In the genomic region with DNA sequence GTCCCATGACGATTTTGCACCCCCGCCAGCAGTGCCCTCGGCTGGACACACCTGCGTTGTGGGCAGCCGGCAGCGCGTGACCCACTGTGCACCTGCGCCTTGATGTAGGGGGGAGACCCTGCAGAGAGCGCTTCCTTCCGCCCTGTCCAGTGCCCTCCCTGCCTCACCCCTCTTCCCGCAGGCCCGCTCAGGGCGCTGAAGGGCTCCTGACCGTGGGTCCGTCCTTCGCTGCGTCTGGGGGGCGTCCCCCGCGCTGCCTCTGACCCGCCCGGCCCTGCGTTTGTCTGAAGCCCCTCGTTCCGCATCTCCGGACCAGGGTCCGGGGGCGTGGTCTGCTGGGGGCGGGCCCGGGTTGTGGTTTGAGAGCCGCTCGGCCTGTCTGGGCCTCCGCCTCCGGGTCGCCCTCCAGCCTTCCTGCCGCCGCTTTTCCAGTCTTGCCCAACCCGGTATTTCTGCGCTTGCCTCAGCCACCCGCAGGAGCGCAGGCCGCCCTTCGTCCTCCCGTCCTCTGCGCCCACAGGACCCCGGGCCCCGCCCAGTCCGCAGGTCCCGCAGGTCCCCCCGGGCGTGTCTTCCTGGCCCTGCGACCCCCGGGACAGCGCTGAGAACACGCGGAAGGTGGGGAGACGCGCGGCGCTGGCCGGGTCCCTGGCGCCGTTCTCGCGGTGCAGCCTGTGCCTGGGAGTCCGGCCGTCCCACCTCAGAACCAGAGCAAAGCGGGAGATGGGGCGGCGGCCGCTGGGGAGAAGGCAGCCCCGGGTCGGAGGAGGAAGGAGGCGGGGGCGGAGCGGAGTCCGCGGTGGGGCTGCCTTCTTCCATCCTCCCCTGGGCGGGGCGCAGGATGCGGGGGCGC, we compare ENCODE assay signal across 8 cellular contexts. TPM values are rescaled to one million over a fixed set of nuclear protein-coding genes. Genes with fewer than 3 reads are reported as not detected.
DNase-seq lines count a peak whose midpoint lies in the region; ATAC-seq, FAIRE-seq and TF ChIP-seq lines count a peak whose summit lies in the region.

No MANE protein-coding gene starts in this region.

- H3K27ac ChIP-seq in HepG2 (ENCODE audit: extremely low read length, insufficient read depth, low read length) = no peak overlapping the region
- peak overlapping the region; percentile 10 to 73 (median 64) for H3K27ac ChIP-seq in stomach

- no peak for TF ChIP-seq EP300 in HepG2 (IDR thresholded peaks at IDR 0.05; ENCODE audit: low read depth in 2 of 2, low read length in 2 of 2)
- TF ChIP-seq EP300 in HepG2 (CRISPR knock-in tag; IDR thresholded peaks at IDR 0.05; ENCODE audit: borderline replicate concordance) = no peak
- TF ChIP-seq EP300 in stomach (IDR thresholded peaks at IDR 0.05) = no peak

- no peaks in the 10 kb centered on the region for H3K9me3 Mint-ChIP-seq in central memory CD8-positive, alpha-beta T cell

- H3K27me3 ChIP-seq in HepG2 (ENCODE audit: control insufficient read depth in 1 of 2, insufficient read depth in 2 of 2, low read length in 2 of 2) (peaks cover 7 to 22% of the 10 kb centered on the region in 2 experiments; a peak in 4 of 5 replicates), stomach (peaks cover 10 to 61% (median 29%) of the 10 kb centered on the region in 3 donors)

- TF ChIP-seq POLR2A in HepG2 (IDR thresholded peaks at IDR 0.05; ENCODE audit: insufficient read depth in 1 of 2, low read depth in 2 of 2, low read length in 2 of 2) (0 out of 4 replicates have a peak, but pooled peaks of 1 of the 2 experiments have one; percentile 24), stomach (IDR thresholded peaks at IDR 0.05) (no peak)

- H3K27ac Mint-ChIP-seq in central memory CD8-positive, alpha-beta T cell (ENCODE audit: low read depth) = peak overlapping the region; percentile 74

- H2AFZ ChIP-seq in HepG2 (ENCODE audit: low read length) = no peak overlapping the region

- H3K79me2 ChIP-seq in HepG2 (ENCODE audit: insufficient read depth, low read length) = no peaks in the 10 kb centered on the region

- 93% methylated on average over 81 of the region's 82 CpGs for WGBS in HepG2 (ENCODE audit: low lambda C conversion rate)
- 4 to 8% (median 6%) methylated on average over 20 to 82 of the region's 82 CpGs for WGBS in stomach, 5 donors

- in situ Hi-C loops in HepG2 (cut with HindIII; ENCODE audit: extremely low pct_ligation_motif_present, low pct_unique_long_range_greater_than_20kb) = no loop called here

- CTCF ChIA-PET in HepG2 (lab: Yijun Ruan, JAX; ENCODE audit: low intra/inter-chr PET ratio, low total read pairs) = no interaction called here

- H3K4me3 ChIP-seq in HepG2 (replicated peaks in 1 of 3; ENCODE audit: insufficient read depth in 1 of 3, low read depth in 2 of 3, low read length in 3 of 3) = no peak overlapping the region
- H3K4me3 ChIP-seq in stomach = peak overlapping the region; percentile 35 to 62 (median 41)

- TF ChIP-seq RAD21 in HepG2 (CRISPR knock-in tag; IDR thresholded peaks at IDR 0.05) = no peak

- H3K9ac ChIP-seq in HepG2 (ENCODE audit: insufficient read depth, low read depth, low read length) = no peak overlapping the region

- FAIRE-seq in HepG2 (lab: Jason Lieb, UNC) = no peak

- H3K36me3 ChIP-seq in HepG2 (replicated peaks in 1 of 2; ENCODE audit: control insufficient read depth in 1 of 2, insufficient read depth in 2 of 2, low read length in 2 of 2) = peaks cover 18 to 38% of the 10 kb centered on the region in 2 experiments
- H3K36me3 ChIP-seq in stomach = peaks cover 29 to 39% (median 36%) of the 10 kb centered on the region in 4 donors

- peaks cover 33% of the 10 kb centered on the region for H3K4me1 Mint-ChIP-seq in central memory CD8-positive, alpha-beta T cell

- H3K4me2 ChIP-seq in HepG2 (ENCODE audit: low read depth, low read length) = no peak overlapping the region

- ATAC-seq in GM18502 (IDR thresholded peaks at IDR 0.05; ENCODE audit: poor library complexity, unreplicated experiment) (peak; percentile 38), HG02798 (IDR thresholded peaks at IDR 0.05; ENCODE audit: poor library complexity, unreplicated experiment) (peak; percentile 46), HepG2 (no peak)
- peak; percentile 38 for ATAC-seq in central memory CD8-positive, alpha-beta T cell (replicated peaks; ENCODE audit: extremely low read depth, poor library complexity, severe bottlenecking)

- POLR2A ChIA-PET in HepG2 (lab: Yijun Ruan, JAX) = no interaction called here

- H3K9me3 ChIP-seq in HepG2 (ENCODE audit: low read length) (no peaks in the 10 kb centered on the region), stomach (no peaks in the 10 kb centered on the region)

- no peak for TF ChIP-seq CTCF in HepG2 (CRISPR knock-in tag; IDR thresholded peaks at IDR 0.05)
- TF ChIP-seq CTCF in stomach (IDR thresholded peaks at IDR 0.05) = no peak

- H3K36me3 Mint-ChIP-seq in central memory CD8-positive, alpha-beta T cell (ENCODE audit: insufficient read depth) = peaks cover 37% of the 10 kb centered on the region

- H4K20me1 ChIP-seq in HepG2 (ENCODE audit: insufficient read depth, low read length) = peaks cover 3% of the 10 kb centered on the region; the same call in 1 of the 2 replicates

- H3K4me1 ChIP-seq in HepG2 (ENCODE audit: insufficient read depth, low read length) (peaks cover 8% of the 10 kb centered on the region), stomach (peaks cover 20 to 47% (median 35%) of the 10 kb centered on the region in 4 donors)

- H3K4me3 Mint-ChIP-seq in central memory CD8-positive, alpha-beta T cell = peak overlapping the region; percentile 87

- BruUV-seq in HepG2 (replicated peaks; lab: Mats Ljungman, UMichigan) = no TSS peak

- DNase-seq in T-helper 2 cell = peak in 4 of 5 experiments; percentile 20 to 79 (median 51)
- DNase-seq in central memory CD8-positive, alpha-beta T cell (ENCODE audit: low spot score in 2 of 2) = peak; percentile 54 to 55
- DNase-seq in HepG2 (ENCODE audit: low spot score) = no peak
- DNase-seq in stomach = peak; percentile 53
- no peak for DNase-seq in SHP77 treated with DMSO at 0.1 percent for 48 hours (lab: John Stamatoyannopoulos, UW)
- no peak for DNase-seq in NCI-H2227 (lab: John Stamatoyannopoulos, UW; ENCODE audit: unreplicated experiment)

- intact Hi-C loops in HepG2 (cut with micrococcal nuclease; ENCODE audit: unreplicated experiment) = no loop called here
- intact Hi-C loops in stomach (cut with DNase I; ENCODE audit: low total_unique reads) = no loop called here

- no peaks in the 10 kb centered on the region for H3K27me3 Mint-ChIP-seq in central memory CD8-positive, alpha-beta T cell

RNA-seq across cellular contexts. Expression of a gene that starts 4.0 kb away (rescaled TPM):
- total RNA-seq in HepG2 (2016; rRNA removed; fragmentation: Illumina TruSeq; extraction: Trizol) = not detected in 2 replicates
- not detected in 2 replicates for total RNA-seq in HepG2 (2016; cell fraction: cytosol; rRNA removed; fragmentation: Illumina TruSeq; extraction: Trizol; ENCODE audit: low read depth)
- not detected in 2 replicates for total RNA-seq in HepG2 (2016; cell fraction: insoluble cytoplasmic fraction; rRNA removed; fragmentation: Illumina TruSeq; extraction: Trizol)
- total RNA-seq in HepG2 (2016; cell fraction: membrane; rRNA removed; fragmentation: Illumina TruSeq; extraction: Trizol) = not detected in 2 replicates
- not detected in 2 replicates for total RNA-seq in HepG2 (2016; cell fraction: nucleus; rRNA removed; fragmentation: Illumina TruSeq; extraction: Trizol)
- polyA plus RNA-seq in HepG2 (2011; rRNA removed) = not detected in 2 replicates
- polyA plus RNA-seq in HepG2 (2011; cell fraction: cytosol; rRNA removed) = not detected in 2 replicates
- not detected in 2 replicates for polyA plus RNA-seq in HepG2 (2011; cell fraction: nucleus; rRNA removed)
- polyA plus RNA-seq in HepG2 (2012) = not detected in 2 replicates
- not detected in 2 replicates for polyA plus RNA-seq in HepG2 (2016; cell fraction: cytosol; fragmentation: Illumina TruSeq; extraction: Trizol; ENCODE audit: low read depth)
- not detected in 2 replicates for polyA plus RNA-seq in HepG2 (2016; cell fraction: insoluble cytoplasmic fraction; fragmentation: Illumina TruSeq; extraction: Trizol; ENCODE audit: low read depth)
- not detected in 2 replicates for polyA plus RNA-seq in HepG2 (2016; cell fraction: membrane; fragmentation: Illumina TruSeq; extraction: Trizol; ENCODE audit: low read depth)
- polyA plus RNA-seq in HepG2 (2016; cell fraction: nucleus; fragmentation: Illumina TruSeq; extraction: Trizol; ENCODE audit: insufficient read depth, low read depth) = not detected in 2 replicates
- not detected in 2 replicates for polyA minus RNA-seq in HepG2 (2011; rRNA and poly(A)+ RNA removed; ENCODE audit: low replicate concordance)
- polyA minus RNA-seq in HepG2 (2011; cell fraction: cytosol; rRNA and poly(A)+ RNA removed) = not detected in 2 replicates
- not detected in 2 replicates for polyA minus RNA-seq in HepG2 (2011; cell fraction: nucleus; rRNA and poly(A)+ RNA removed)
- under 1 TPM in 1 of 5 donors, not detected in 4; 0.87 TPM for total RNA-seq in stomach
- polyA plus RNA-seq in stomach = 1 to 10 TPM in 1 of 3 donors, not detected in 2; 1.2 TPM

RNA-seq across cellular contexts. Expression of a gene that starts 16.5 kb away (rescaled TPM):
- total RNA-seq in HepG2 (2016; rRNA removed; fragmentation: Illumina TruSeq; extraction: Trizol) (84.2 and 250 TPM in 2 replicates), stomach (100 to 1,000 TPM in 3 of 5 donors, 10 to 100 TPM in 2; 21.0 to 480 (median 175) TPM)
- total RNA-seq in HepG2 (2016; cell fraction: cytosol; rRNA removed; fragmentation: Illumina TruSeq; extraction: Trizol; ENCODE audit: low read depth) = 92.1 and 114 TPM in 2 replicates
- 90.4 and 246 TPM in 2 replicates for total RNA-seq in HepG2 (2016; cell fraction: insoluble cytoplasmic fraction; rRNA removed; fragmentation: Illumina TruSeq; extraction: Trizol)
- 55.3 and 74.3 TPM in 2 replicates for total RNA-seq in HepG2 (2016; cell fraction: membrane; rRNA removed; fragmentation: Illumina TruSeq; extraction: Trizol)
- total RNA-seq in HepG2 (2016; cell fraction: nucleus; rRNA removed; fragmentation: Illumina TruSeq; extraction: Trizol) = 170 and 197 TPM in 2 replicates
- polyA plus RNA-seq in HepG2 (2011; rRNA removed) (196 and 258 TPM in 2 replicates), stomach (100 to 1,000 TPM in 2 of 3 donors, 10 to 100 TPM in 1; 57.1 to 165 (median 159) TPM)
- 338 and 484 TPM in 2 replicates for polyA plus RNA-seq in HepG2 (2011; cell fraction: cytosol; rRNA removed)
- polyA plus RNA-seq in HepG2 (2011; cell fraction: nucleus; rRNA removed) = 620 and 660 TPM in 2 replicates
- 207 and 213 TPM in 2 replicates for polyA plus RNA-seq in HepG2 (2012)
- 111 and 128 TPM in 2 replicates for polyA plus RNA-seq in HepG2 (2016; cell fraction: cytosol; fragmentation: Illumina TruSeq; extraction: Trizol; ENCODE audit: low read depth)
- 97.6 and 108 TPM in 2 replicates for polyA plus RNA-seq in HepG2 (2016; cell fraction: insoluble cytoplasmic fraction; fragmentation: Illumina TruSeq; extraction: Trizol; ENCODE audit: low read depth)
- 58.9 and 66.6 TPM in 2 replicates for polyA plus RNA-seq in HepG2 (2016; cell fraction: membrane; fragmentation: Illumina TruSeq; extraction: Trizol; ENCODE audit: low read depth)
- polyA plus RNA-seq in HepG2 (2016; cell fraction: nucleus; fragmentation: Illumina TruSeq; extraction: Trizol; ENCODE audit: insufficient read depth, low read depth) = 462 and 471 TPM in 2 replicates
- polyA minus RNA-seq in HepG2 (2011; rRNA and poly(A)+ RNA removed; ENCODE audit: low replicate concordance) = 170 and 432 TPM in 2 replicates
- polyA minus RNA-seq in HepG2 (2011; cell fraction: cytosol; rRNA and poly(A)+ RNA removed) = 173 and 183 TPM in 2 replicates
- 79.1 and 82.6 TPM in 2 replicates for polyA minus RNA-seq in HepG2 (2011; cell fraction: nucleus; rRNA and poly(A)+ RNA removed)

RNA-seq across cellular contexts. Expression of a gene that starts 28.5 kb away (rescaled TPM):
- 128 and 187 TPM in 2 replicates for total RNA-seq in HepG2 (2016; rRNA removed; fragmentation: Illumina TruSeq; extraction: Trizol)
- 86.8 and 92.1 TPM in 2 replicates for total RNA-seq in HepG2 (2016; cell fraction: cytosol; rRNA removed; fragmentation: Illumina TruSeq; extraction: Trizol; ENCODE audit: low read depth)
- total RNA-seq in HepG2 (2016; cell fraction: insoluble cytoplasmic fraction; rRNA removed; fragmentation: Illumina TruSeq; extraction: Trizol) = 110 and 194 TPM in 2 replicates
- total RNA-seq in HepG2 (2016; cell fraction: membrane; rRNA removed; fragmentation: Illumina TruSeq; extraction: Trizol) = 93.3 and 93.5 TPM in 2 replicates
- 150 and 173 TPM in 2 replicates for total RNA-seq in HepG2 (2016; cell fraction: nucleus; rRNA removed; fragmentation: Illumina TruSeq; extraction: Trizol)
- polyA plus RNA-seq in HepG2 (2011; rRNA removed) = 28.1 and 68.9 TPM in 2 replicates
- 33.1 and 34.9 TPM in 2 replicates for polyA plus RNA-seq in HepG2 (2011; cell fraction: cytosol; rRNA removed)
- polyA plus RNA-seq in HepG2 (2011; cell fraction: nucleus; rRNA removed) = 340 and 407 TPM in 2 replicates
- polyA plus RNA-seq in HepG2 (2012) = 81.3 and 104 TPM in 2 replicates
- 49.5 and 55.8 TPM in 2 replicates for polyA plus RNA-seq in HepG2 (2016; cell fraction: cytosol; fragmentation: Illumina TruSeq; extraction: Trizol; ENCODE audit: low read depth)
- polyA plus RNA-seq in HepG2 (2016; cell fraction: insoluble cytoplasmic fraction; fragmentation: Illumina TruSeq; extraction: Trizol; ENCODE audit: low read depth) = 117 and 128 TPM in 2 replicates
- polyA plus RNA-seq in HepG2 (2016; cell fraction: membrane; fragmentation: Illumina TruSeq; extraction: Trizol; ENCODE audit: low read depth) = 64.4 TPM in 2 replicates
- polyA plus RNA-seq in HepG2 (2016; cell fraction: nucleus; fragmentation: Illumina TruSeq; extraction: Trizol; ENCODE audit: insufficient read depth, low read depth) = 435 and 459 TPM in 2 replicates
- polyA minus RNA-seq in HepG2 (2011; rRNA and poly(A)+ RNA removed; ENCODE audit: low replicate concordance) = 8.9 and 43.8 TPM in 2 replicates
- 24.2 and 37.5 TPM in 2 replicates for polyA minus RNA-seq in HepG2 (2011; cell fraction: cytosol; rRNA and poly(A)+ RNA removed)
- polyA minus RNA-seq in HepG2 (2011; cell fraction: nucleus; rRNA and poly(A)+ RNA removed) = 34.4 and 55.3 TPM in 2 replicates
- 100 to 1,000 TPM in 1 of 5 donors, 10 to 100 TPM in 3, 1 to 10 TPM in 1; 7.1 to 302 (median 32.6) TPM for total RNA-seq in stomach
- 10 to 100 TPM; 56.8 to 73.7 (median 58.8) TPM for polyA plus RNA-seq in stomach

RNA-seq across cellular contexts. Expression of a gene that starts 51.9 kb away (rescaled TPM):
- total RNA-seq in HepG2 (2016; rRNA removed; fragmentation: Illumina TruSeq; extraction: Trizol) = 0.09 and 0.18 TPM in 2 replicates
- not detected in 2 replicates for total RNA-seq in HepG2 (2016; cell fraction: cytosol; rRNA removed; fragmentation: Illumina TruSeq; extraction: Trizol; ENCODE audit: low read depth)
- 0.13 and 0.17 TPM in 2 replicates for total RNA-seq in HepG2 (2016; cell fraction: insoluble cytoplasmic fraction; rRNA removed; fragmentation: Illumina TruSeq; extraction: Trizol)
- 0.12 TPM in 1 of 2 replicates, not detected in the other for total RNA-seq in HepG2 (2016; cell fraction: membrane; rRNA removed; fragmentation: Illumina TruSeq; extraction: Trizol)
- not detected in 2 replicates for total RNA-seq in HepG2 (2016; cell fraction: nucleus; rRNA removed; fragmentation: Illumina TruSeq; extraction: Trizol)
- 0.18 and 0.40 TPM in 2 replicates for polyA plus RNA-seq in HepG2 (2011; rRNA removed)
- polyA plus RNA-seq in HepG2 (2011; cell fraction: cytosol; rRNA removed) = 0.18 and 0.44 TPM in 2 replicates
- polyA plus RNA-seq in HepG2 (2011; cell fraction: nucleus; rRNA removed) = 0.35 and 0.64 TPM in 2 replicates
- 0.40 and 0.47 TPM in 2 replicates for polyA plus RNA-seq in HepG2 (2012)
- polyA plus RNA-seq in HepG2 (2016; cell fraction: cytosol; fragmentation: Illumina TruSeq; extraction: Trizol; ENCODE audit: low read depth) = 0.08 TPM in 1 of 2 replicates, not detected in the other
- 0.26 TPM in 1 of 2 replicates, not detected in the other for polyA plus RNA-seq in HepG2 (2016; cell fraction: insoluble cytoplasmic fraction; fragmentation: Illumina TruSeq; extraction: Trizol; ENCODE audit: low read depth)
- polyA plus RNA-seq in HepG2 (2016; cell fraction: membrane; fragmentation: Illumina TruSeq; extraction: Trizol; ENCODE audit: low read depth) = 0.15 and 0.21 TPM in 2 replicates
- 0.27 TPM in 1 of 2 replicates, not detected in the other for polyA plus RNA-seq in HepG2 (2016; cell fraction: nucleus; fragmentation: Illumina TruSeq; extraction: Trizol; ENCODE audit: insufficient read depth, low read depth)
- polyA minus RNA-seq in HepG2 (2011; rRNA and poly(A)+ RNA removed; ENCODE audit: low replicate concordance) = 0.84 TPM in 1 of 2 replicates, not detected in the other
- not detected in 2 replicates for polyA minus RNA-seq in HepG2 (2011; cell fraction: cytosol; rRNA and poly(A)+ RNA removed)
- not detected in 2 replicates for polyA minus RNA-seq in HepG2 (2011; cell fraction: nucleus; rRNA and poly(A)+ RNA removed)
- 1 to 10 TPM in 1 of 5 donors, under 1 TPM in 1, not detected in 3; 0.55 to 2.6 TPM for total RNA-seq in stomach
- polyA plus RNA-seq in stomach = 1 to 10 TPM; 1.0 to 4.2 (median 1.5) TPM

Comparison
In these comparisons a context has a peak if more than half of its experiments do, and no peak if none do; other contexts are left out.
1. DNase-seq: peak in T-helper 2 cell (4 of 5), central memory CD8-positive, alpha-beta T cell (2 of 2) and stomach (single experiment); none in HepG2 (single experiment), SHP77 treated with DMSO at 0.1 percent for 48 hours (single experiment) and NCI-H2227 (single experiment).
2. H3K4me3 ChIP-seq: peak in stomach (4 of 4); none in HepG2 (0 of 3).